2 cellular contexts compared by ENCODE assay signal in the genomic region with DNA sequence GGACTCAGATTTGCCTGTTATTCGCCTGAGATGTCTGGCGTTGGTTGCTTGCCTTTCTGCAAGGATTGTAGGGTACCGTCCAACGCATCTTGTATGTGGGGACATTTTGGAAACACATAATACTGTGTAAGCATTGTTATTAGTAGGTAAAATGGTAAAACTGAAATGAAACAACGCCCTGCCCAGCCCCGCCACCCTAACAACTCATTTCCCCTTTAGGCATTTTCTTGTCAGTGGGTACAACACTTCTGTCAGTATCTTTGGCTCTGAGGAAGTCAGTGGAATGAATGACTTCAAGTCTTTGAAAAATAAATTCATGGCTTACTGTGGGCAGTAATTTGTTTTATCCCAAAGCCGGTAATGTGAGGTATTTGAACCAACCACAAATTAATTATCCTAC.
TF ChIP-seq lines count a peak whose summit lies in the region.

No MANE protein-coding gene starts in this region.

TF ChIP-seq in SK-N-SH, 30 proteins besides CTCF, POLR2A, EP300 and RAD21 (continued from another document):
- TF ChIP-seq, protein P1, sequence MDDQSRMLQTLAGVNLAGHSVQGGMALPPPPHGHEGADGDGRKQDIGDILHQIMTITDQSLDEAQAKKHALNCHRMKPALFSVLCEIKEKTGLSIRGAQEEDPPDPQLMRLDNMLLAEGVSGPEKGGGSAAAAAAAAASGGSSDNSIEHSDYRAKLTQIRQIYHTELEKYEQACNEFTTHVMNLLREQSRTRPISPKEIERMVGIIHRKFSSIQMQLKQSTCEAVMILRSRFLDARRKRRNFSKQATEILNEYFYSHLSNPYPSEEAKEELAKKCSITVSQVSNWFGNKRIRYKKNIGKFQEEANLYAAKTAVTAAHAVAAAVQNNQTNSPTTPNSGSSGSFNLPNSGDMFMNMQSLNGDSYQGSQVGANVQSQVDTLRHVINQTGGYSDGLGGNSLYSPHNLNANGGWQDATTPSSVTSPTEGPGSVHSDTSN (IDR thresholded peaks at IDR 0.05), result no peak
- TF ChIP-seq FOXM1 (IDR thresholded peaks at IDR 0.05; ENCODE audit: low read depth) (no peak), NFIC (IDR thresholded peaks at IDR 0.05; ENCODE audit: borderline replicate concordance) (no peak), SIN3A (IDR thresholded peaks at IDR 0.05; ENCODE audit: borderline replicate concordance, low read depth, low read length) (no peak), TCF12 (IDR thresholded peaks at IDR 0.05) (no peak), RFX5 (IDR thresholded peaks at IDR 0.05; ENCODE audit: low read length) (no peak), YY1 (IDR thresholded peaks at IDR 0.05; ENCODE audit: low read depth) (no peak)
- TF ChIP-seq, protein P2, sequence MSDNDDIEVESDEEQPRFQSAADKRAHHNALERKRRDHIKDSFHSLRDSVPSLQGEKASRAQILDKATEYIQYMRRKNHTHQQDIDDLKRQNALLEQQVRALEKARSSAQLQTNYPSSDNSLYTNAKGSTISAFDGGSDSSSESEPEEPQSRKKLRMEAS (IDR thresholded peaks at IDR 0.05; ENCODE audit: low read depth), result no peak
- TF ChIP-seq, protein P3, sequence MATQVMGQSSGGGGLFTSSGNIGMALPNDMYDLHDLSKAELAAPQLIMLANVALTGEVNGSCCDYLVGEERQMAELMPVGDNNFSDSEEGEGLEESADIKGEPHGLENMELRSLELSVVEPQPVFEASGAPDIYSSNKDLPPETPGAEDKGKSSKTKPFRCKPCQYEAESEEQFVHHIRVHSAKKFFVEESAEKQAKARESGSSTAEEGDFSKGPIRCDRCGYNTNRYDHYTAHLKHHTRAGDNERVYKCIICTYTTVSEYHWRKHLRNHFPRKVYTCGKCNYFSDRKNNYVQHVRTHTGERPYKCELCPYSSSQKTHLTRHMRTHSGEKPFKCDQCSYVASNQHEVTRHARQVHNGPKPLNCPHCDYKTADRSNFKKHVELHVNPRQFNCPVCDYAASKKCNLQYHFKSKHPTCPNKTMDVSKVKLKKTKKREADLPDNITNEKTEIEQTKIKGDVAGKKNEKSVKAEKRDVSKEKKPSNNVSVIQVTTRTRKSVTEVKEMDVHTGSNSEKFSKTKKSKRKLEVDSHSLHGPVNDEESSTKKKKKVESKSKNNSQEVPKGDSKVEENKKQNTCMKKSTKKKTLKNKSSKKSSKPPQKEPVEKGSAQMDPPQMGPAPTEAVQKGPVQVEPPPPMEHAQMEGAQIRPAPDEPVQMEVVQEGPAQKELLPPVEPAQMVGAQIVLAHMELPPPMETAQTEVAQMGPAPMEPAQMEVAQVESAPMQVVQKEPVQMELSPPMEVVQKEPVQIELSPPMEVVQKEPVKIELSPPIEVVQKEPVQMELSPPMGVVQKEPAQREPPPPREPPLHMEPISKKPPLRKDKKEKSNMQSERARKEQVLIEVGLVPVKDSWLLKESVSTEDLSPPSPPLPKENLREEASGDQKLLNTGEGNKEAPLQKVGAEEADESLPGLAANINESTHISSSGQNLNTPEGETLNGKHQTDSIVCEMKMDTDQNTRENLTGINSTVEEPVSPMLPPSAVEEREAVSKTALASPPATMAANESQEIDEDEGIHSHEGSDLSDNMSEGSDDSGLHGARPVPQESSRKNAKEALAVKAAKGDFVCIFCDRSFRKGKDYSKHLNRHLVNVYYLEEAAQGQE (IDR thresholded peaks at IDR 0.05; ENCODE audit: low read depth, low read length), result no peak
- TF ChIP-seq, protein P4, sequence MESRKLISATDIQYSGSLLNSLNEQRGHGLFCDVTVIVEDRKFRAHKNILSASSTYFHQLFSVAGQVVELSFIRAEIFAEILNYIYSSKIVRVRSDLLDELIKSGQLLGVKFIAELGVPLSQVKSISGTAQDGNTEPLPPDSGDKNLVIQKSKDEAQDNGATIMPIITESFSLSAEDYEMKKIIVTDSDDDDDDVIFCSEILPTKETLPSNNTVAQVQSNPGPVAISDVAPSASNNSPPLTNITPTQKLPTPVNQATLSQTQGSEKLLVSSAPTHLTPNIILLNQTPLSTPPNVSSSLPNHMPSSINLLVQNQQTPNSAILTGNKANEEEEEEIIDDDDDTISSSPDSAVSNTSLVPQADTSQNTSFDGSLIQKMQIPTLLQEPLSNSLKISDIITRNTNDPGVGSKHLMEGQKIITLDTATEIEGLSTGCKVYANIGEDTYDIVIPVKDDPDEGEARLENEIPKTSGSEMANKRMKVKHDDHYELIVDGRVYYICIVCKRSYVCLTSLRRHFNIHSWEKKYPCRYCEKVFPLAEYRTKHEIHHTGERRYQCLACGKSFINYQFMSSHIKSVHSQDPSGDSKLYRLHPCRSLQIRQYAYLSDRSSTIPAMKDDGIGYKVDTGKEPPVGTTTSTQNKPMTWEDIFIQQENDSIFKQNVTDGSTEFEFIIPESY (IDR thresholded peaks at IDR 0.05; ENCODE audit: borderline replicate concordance, low read depth), result no peak

TF ChIP-seq in SK-N-SH treated with all-trans-retinoic acid at 6 μM for 48 hours, 23 proteins besides CTCF, POLR2A, EP300 and RAD21 (continued from another document):
- TF ChIP-seq, protein P5, sequence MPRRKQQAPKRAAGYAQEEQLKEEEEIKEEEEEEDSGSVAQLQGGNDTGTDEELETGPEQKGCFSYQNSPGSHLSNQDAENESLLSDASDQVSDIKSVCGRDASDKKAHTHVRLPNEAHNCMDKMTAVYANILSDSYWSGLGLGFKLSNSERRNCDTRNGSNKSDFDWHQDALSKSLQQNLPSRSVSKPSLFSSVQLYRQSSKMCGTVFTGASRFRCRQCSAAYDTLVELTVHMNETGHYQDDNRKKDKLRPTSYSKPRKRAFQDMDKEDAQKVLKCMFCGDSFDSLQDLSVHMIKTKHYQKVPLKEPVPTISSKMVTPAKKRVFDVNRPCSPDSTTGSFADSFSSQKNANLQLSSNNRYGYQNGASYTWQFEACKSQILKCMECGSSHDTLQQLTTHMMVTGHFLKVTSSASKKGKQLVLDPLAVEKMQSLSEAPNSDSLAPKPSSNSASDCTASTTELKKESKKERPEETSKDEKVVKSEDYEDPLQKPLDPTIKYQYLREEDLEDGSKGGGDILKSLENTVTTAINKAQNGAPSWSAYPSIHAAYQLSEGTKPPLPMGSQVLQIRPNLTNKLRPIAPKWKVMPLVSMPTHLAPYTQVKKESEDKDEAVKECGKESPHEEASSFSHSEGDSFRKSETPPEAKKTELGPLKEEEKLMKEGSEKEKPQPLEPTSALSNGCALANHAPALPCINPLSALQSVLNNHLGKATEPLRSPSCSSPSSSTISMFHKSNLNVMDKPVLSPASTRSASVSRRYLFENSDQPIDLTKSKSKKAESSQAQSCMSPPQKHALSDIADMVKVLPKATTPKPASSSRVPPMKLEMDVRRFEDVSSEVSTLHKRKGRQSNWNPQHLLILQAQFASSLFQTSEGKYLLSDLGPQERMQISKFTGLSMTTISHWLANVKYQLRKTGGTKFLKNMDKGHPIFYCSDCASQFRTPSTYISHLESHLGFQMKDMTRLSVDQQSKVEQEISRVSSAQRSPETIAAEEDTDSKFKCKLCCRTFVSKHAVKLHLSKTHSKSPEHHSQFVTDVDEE (CRISPR knock-in tag; IDR thresholded peaks at IDR 0.05), result no peak
- no peak for TF ChIP-seq ZNF8 (CRISPR knock-in tag; IDR thresholded peaks at IDR 0.05)
- TF ChIP-seq PPARA (CRISPR knock-in tag; IDR thresholded peaks at IDR 0.05; ENCODE audit: borderline replicate concordance), result no peak
- TF ChIP-seq TCF4 (CRISPR knock-in tag; IDR thresholded peaks at IDR 0.05; ENCODE audit: borderline replicate concordance), result no peak
- TF ChIP-seq ARNTL (CRISPR knock-in tag; IDR thresholded peaks at IDR 0.05; ENCODE audit: borderline replicate concordance, low read depth), result no peak
- no peak for TF ChIP-seq ESRRG (CRISPR knock-in tag; IDR thresholded peaks at IDR 0.05)
- TF ChIP-seq CSDC2 (CRISPR knock-in tag; IDR thresholded peaks at IDR 0.05), result no peak
- TF ChIP-seq, protein P6, sequence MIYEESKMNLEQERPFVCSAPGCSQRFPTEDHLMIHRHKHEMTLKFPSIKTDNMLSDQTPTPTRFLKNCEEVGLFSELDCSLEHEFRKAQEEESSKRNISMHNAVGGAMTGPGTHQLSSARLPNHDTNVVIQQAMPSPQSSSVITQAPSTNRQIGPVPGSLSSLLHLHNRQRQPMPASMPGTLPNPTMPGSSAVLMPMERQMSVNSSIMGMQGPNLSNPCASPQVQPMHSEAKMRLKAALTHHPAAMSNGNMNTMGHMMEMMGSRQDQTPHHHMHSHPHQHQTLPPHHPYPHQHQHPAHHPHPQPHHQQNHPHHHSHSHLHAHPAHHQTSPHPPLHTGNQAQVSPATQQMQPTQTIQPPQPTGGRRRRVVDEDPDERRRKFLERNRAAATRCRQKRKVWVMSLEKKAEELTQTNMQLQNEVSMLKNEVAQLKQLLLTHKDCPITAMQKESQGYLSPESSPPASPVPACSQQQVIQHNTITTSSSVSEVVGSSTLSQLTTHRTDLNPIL (CRISPR knock-in tag; IDR thresholded peaks at IDR 0.05; ENCODE audit: low read depth), result no peak
- TF ChIP-seq ZFP30 (CRISPR knock-in tag; IDR thresholded peaks at IDR 0.05), result no peak
- TF ChIP-seq, protein P7, sequence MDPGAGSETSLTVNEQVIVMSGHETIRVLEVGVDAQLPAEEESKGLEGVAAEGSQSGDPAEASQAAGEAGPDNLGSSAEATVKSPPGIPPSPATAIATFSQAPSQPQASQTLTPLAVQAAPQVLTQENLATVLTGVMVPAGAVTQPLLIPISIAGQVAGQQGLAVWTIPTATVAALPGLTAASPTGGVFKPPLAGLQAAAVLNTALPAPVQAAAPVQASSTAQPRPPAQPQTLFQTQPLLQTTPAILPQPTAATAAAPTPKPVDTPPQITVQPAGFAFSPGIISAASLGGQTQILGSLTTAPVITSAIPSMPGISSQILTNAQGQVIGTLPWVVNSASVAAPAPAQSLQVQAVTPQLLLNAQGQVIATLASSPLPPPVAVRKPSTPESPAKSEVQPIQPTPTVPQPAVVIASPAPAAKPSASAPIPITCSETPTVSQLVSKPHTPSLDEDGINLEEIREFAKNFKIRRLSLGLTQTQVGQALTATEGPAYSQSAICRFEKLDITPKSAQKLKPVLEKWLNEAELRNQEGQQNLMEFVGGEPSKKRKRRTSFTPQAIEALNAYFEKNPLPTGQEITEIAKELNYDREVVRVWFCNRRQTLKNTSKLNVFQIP (CRISPR knock-in tag; IDR thresholded peaks at IDR 0.05; ENCODE audit: borderline replicate concordance, low read depth), result no peak
- TF ChIP-seq OSR1 (CRISPR knock-in tag; IDR thresholded peaks at IDR 0.05), result no peak
- TF ChIP-seq, protein P8, sequence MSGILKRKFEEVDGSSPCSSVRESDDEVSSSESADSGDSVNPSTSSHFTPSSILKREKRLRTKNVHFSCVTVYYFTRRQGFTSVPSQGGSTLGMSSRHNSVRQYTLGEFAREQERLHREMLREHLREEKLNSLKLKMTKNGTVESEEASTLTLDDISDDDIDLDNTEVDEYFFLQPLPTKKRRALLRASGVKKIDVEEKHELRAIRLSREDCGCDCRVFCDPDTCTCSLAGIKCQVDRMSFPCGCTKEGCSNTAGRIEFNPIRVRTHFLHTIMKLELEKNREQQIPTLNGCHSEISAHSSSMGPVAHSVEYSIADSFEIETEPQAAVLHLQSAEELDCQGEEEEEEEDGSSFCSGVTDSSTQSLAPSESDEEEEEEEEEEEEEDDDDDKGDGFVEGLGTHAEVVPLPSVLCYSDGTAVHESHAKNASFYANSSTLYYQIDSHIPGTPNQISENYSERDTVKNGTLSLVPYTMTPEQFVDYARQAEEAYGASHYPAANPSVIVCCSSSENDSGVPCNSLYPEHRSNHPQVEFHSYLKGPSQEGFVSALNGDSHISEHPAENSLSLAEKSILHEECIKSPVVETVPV (CRISPR knock-in tag; IDR thresholded peaks at IDR 0.05), result no peak
- no peak for TF ChIP-seq TOX (CRISPR knock-in tag; IDR thresholded peaks at IDR 0.05; ENCODE audit: borderline replicate concordance)
- TF ChIP-seq ZNF70 (CRISPR knock-in tag; IDR thresholded peaks at IDR 0.05), result no peak
- TF ChIP-seq, protein P9, sequence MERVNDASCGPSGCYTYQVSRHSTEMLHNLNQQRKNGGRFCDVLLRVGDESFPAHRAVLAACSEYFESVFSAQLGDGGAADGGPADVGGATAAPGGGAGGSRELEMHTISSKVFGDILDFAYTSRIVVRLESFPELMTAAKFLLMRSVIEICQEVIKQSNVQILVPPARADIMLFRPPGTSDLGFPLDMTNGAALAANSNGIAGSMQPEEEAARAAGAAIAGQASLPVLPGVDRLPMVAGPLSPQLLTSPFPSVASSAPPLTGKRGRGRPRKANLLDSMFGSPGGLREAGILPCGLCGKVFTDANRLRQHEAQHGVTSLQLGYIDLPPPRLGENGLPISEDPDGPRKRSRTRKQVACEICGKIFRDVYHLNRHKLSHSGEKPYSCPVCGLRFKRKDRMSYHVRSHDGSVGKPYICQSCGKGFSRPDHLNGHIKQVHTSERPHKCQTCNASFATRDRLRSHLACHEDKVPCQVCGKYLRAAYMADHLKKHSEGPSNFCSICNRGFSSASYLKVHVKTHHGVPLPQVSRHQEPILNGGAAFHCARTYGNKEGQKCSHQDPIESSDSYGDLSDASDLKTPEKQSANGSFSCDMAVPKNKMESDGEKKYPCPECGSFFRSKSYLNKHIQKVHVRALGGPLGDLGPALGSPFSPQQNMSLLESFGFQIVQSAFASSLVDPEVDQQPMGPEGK (CRISPR knock-in tag; IDR thresholded peaks at IDR 0.05; ENCODE audit: borderline replicate concordance), result no peak
- no peak for TF ChIP-seq ZFP3 (CRISPR knock-in tag; IDR thresholded peaks at IDR 0.05)
- TF ChIP-seq ZNF565 (CRISPR knock-in tag; conservative IDR thresholded peaks at IDR 0.05; ENCODE audit: low read depth), result no peak
- TF ChIP-seq BACH2 (CRISPR knock-in tag; IDR thresholded peaks at IDR 0.05; ENCODE audit: borderline replicate concordance), result no peak
